In genomic region chr6:136289579-136290405, GRCh38 we compare ENCODE assay signal across 8 cellular contexts. TPM values are rescaled to one million over a fixed set of nuclear protein-coding genes. Genes with fewer than 3 reads are reported as not detected.
A peak's percentile ranks its signal among the peaks of the same experiment; 100 is the strongest.
DNase-seq lines count a peak whose midpoint lies in the region; ATAC-seq, FAIRE-seq and TF ChIP-seq lines count a peak whose summit lies in the region.

Gene BCLAF1 (minus strand): TSS chr6:136289846. CDS start chr6:136279866, 9,980 bp downstream.

- H3K9ac ChIP-seq in adipocyte (ENCODE audit: low read length) = peak within 1 kb of the TSS; percentile 99

- peak; percentile 90 for FAIRE-seq in pancreas (lab: Jason Lieb, UNC)

- H3K4me3 ChIP-seq in GM12875 (ENCODE audit: low read depth, low read length) (peak within 1 kb of the TSS; percentile 70), adipocyte (ENCODE audit: low read length) (peak within 1 kb of the TSS; percentile 90), pancreas (peak within 1 kb of the TSS; percentile 83 to 96 (median 88)), tibial artery (peak within 1 kb of the TSS; percentile 85 to 95)

- 0% methylated on average over 60 of the region's 60 CpGs for WGBS in pancreas, 2 donors

- ATAC-seq in HG02798 (IDR thresholded peaks at IDR 0.05; ENCODE audit: poor library complexity, unreplicated experiment) (peak; percentile 92), Right ventricle myocardium superior (ENCODE audit: poor library complexity) (peak; percentile 96), pancreas (peak; percentile 90 to 95 (median 91))

- H3K4me1 ChIP-seq in adipocyte (ENCODE audit: control insufficient read depth, insufficient read depth, low read length) (peaks cover 37% of the 10 kb centered on the region), pancreas (peaks cover 30 to 32% (median 31%) of the 10 kb centered on the region in 3 donors), tibial artery (peaks cover 4 to 45% (median 33%) of the 10 kb centered on the region in 4 donors)

- H3K27me3 ChIP-seq in adipocyte (replicated peaks; ENCODE audit: control insufficient read depth, insufficient read depth, low read length) (no peaks in the 10 kb centered on the region), pancreas (no peaks in the 10 kb centered on the region), tibial artery (no peaks in the 10 kb centered on the region)

- TF ChIP-seq CTCF in GM12875 (IDR thresholded peaks at IDR 0.05; ENCODE audit: borderline replicate concordance, insufficient read depth, low read depth, low read length) (no peak), pancreas (IDR thresholded peaks at IDR 0.05) (no peak), tibial artery (IDR thresholded peaks at IDR 0.05) (peak in 1 of 2 experiments; percentile 18)

- H3K9me3 ChIP-seq in adipocyte (ENCODE audit: control insufficient read depth, low read length) (no peaks in the 10 kb centered on the region), pancreas (no peaks in the 10 kb centered on the region), tibial artery (no peaks in the 10 kb centered on the region)

- peak; percentile 99 for DNase-seq in NCI-H1436 (lab: John Stamatoyannopoulos, UW)
- peak; percentile 100 for DNase-seq in T follicular helper cell (ENCODE audit: low read depth)
- peak; percentile 100 for DNase-seq in adipocyte (ENCODE audit: low read depth)
- peak; percentile 100 for DNase-seq in Right ventricle myocardium superior
- peak; percentile 99 to 100 (median 100) for DNase-seq in pancreas
- DNase-seq in tibial artery = peak; percentile 99 to 100

- H3K27ac ChIP-seq in pancreas (peak within 1 kb of the TSS; percentile 99 to 100 (median 100)), tibial artery (peak within 1 kb of the TSS; percentile 100)

- intact Hi-C loops in Right ventricle myocardium superior (cut with DNase I) (no loop called here), pancreas (cut with DNase I) (no loop called here), tibial artery (cut with DNase I; ENCODE audit: low total_unique reads) (loop anchor here (2.0 kb wide), 1 partner anchor 39 kb away; the partner anchor contains the start of gene MTFR2)

- H3K36me3 ChIP-seq in adipocyte (ENCODE audit: control insufficient read depth, insufficient read depth, low read length, severe bottlenecking) (no peaks in the 10 kb centered on the region), pancreas (no peaks in the 10 kb centered on the region), tibial artery (no peaks in the 10 kb centered on the region)

RNA-seq across cellular contexts. Expression of gene BCLAF1, which starts in this region (rescaled TPM):
- total RNA-seq in Right ventricle myocardium superior (59.5 TPM), pancreas (10 to 100 TPM; 35.9 to 73.3 (median 53.5) TPM)
- polyA plus RNA-seq in pancreas = 10 to 100 TPM; 14.5 to 25.7 TPM

Comparison
In these comparisons a context has a peak if more than half of its experiments do, and no peak if none do; other contexts are left out.
1. Peak in every context shown above with its lines: DNase-seq, ATAC-seq, H3K4me3 ChIP-seq and H3K27ac ChIP-seq.